18 cellular contexts compared by ENCODE assay signal in the genomic region with DNA sequence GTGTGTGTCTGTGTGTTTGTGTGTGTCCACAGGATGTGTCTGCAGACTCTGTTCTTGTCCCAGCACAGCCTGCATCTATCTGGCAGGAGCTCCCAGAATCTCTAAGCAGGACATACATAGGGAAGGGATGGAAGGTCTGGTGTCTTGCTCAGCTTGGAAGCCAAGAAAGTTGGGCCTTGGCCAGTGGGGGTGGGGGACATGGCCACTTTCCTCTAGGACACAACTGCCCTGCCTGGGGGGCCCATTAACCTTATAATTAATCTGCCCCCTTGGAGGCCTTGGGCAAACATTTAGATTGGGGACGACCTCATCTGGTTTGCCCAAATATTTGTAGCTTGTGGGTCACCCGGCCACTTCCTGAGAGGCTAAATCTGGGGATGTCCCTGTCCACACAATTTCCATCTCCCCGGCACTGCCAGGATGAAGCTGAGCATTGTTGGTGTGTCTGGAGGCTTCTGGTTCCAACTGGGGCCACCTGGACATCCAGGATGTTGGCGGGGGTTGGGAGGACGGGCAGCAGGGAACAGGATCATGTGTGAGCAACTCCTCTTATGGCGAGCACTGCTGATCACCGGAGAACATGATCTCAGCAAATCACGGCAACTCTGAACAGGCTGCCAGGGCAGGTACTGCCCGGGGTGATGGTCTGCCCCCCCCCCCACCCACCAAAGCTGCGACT. TPM values are rescaled to one million over a fixed set of nuclear protein-coding genes. Genes with fewer than 3 reads are reported as not detected.
A peak's percentile ranks its signal among the peaks of the same experiment; 100 is the strongest.
DNase-seq lines count a peak whose midpoint lies in the region; ATAC-seq and TF ChIP-seq lines count a peak whose summit lies in the region.
"Had no signal": no experiment of that assay in that cellular context is flagged by ENCODE, and none has a peak within 500 bp of the region (broad histone marks: within the 10 kb centered on the region; RNA-seq: fewer than 3 reads in every experiment).

No MANE protein-coding gene starts in this region.

- no peak overlapping the region for H4K5ac ChIP-seq in IMR-90 (ENCODE audit: low read depth, low read length)

- H2BK15ac ChIP-seq in IMR-90 (ENCODE audit: low read depth, low read length), result no peak overlapping the region

- 0 out of 2 replicates have a peak overlapping the region, but pooled peaks have one; percentile 7 for H3K18ac ChIP-seq in IMR-90 (ENCODE audit: low read depth, low read length)

- H3K27me3 Mint-ChIP-seq in naive thymus-derived CD4-positive, alpha-beta T cell, result peaks cover 66 to 79% (median 77%) of the 10 kb centered on the region in 5 donors

- no peak overlapping the region; the same call in 1 of the 2 replicates for H3K4me2 ChIP-seq in IMR-90 (ENCODE audit: low read depth, low read length)
- H3K4me2 ChIP-seq: BLaER1, KMS-11, PC-9 had no signal

- 90% methylated on average over 4 of the region's 10 CpGs; no CpG with 5 or more reads in 1 of the 2 experiments for WGBS in IMR-90 (ENCODE audit: extremely low coverage in 2 of 2, insufficient read length in 1 of 2), 2 experiments
- WGBS in esophagus squamous epithelium, 2 donors, result 20% methylated on average over 1 of the region's 10 CpGs; no CpG with 5 or more reads in 1 of the 2 donors

- H2BK5ac ChIP-seq in IMR-90 (ENCODE audit: low read depth, low read length, poor library complexity, severe bottlenecking), result no peak overlapping the region

- H3K23ac ChIP-seq in IMR-90 (ENCODE audit: low read depth, low read length), result peak overlapping the region; percentile 44; the same call in 1 of the 2 replicates

- no peaks in the 10 kb centered on the region for H3K36me3 Mint-ChIP-seq in naive thymus-derived CD4-positive, alpha-beta T cell
- H3K36me3 Mint-ChIP-seq: CD8-positive, alpha-beta memory T cell had no signal

- no peak overlapping the region for H2BK20ac ChIP-seq in IMR-90 (ENCODE audit: low read depth, low read length)

- peaks cover 58% of the 10 kb centered on the region for H3K9me1 ChIP-seq in IMR-90 (ENCODE audit: insufficient read depth, low read length)

- no peak overlapping the region for H4K91ac ChIP-seq in IMR-90 (ENCODE audit: insufficient read depth, low read depth, low read length)

- CTCF ChIA-PET in IMR-90 (lab: Yijun Ruan, JAX), result interaction anchor here (0.6 to 0.7 kb wide), 2 partner anchors 31 to 34 kb away, joined by 3 read pairs; no protein-coding TSS in a partner anchor
- CTCF ChIA-PET in naive thymus-derived CD4-positive, alpha-beta T cell (lab: Charles Lee), result no interaction called here

- POLR2A ChIA-PET in IMR-90 (lab: Charles Lee; ENCODE audit: unreplicated experiment), result interaction anchor here (0.7 to 1.0 kb wide), 2 partner anchors 17 to 234 kb away, joined by 3 to 6 read pairs; no protein-coding TSS in a partner anchor
- POLR2A ChIA-PET in naive thymus-derived CD4-positive, alpha-beta T cell (lab: Charles Lee), result no interaction called here

- TF ChIP-seq POLR2A in IMR-90 (IDR thresholded peaks at IDR 0.05; ENCODE audit: low read depth, low read length), result no peak
- no peak for TF ChIP-seq POLR2A in esophagus squamous epithelium (IDR thresholded peaks at IDR 0.05)

- dilution Hi-C loops in IMR-90 (cut with HindIII; ENCODE audit: low sequenced_read_pairs, unreplicated experiment), result no loop called here

- H3K36me3 ChIP-seq in IMR-90 (ENCODE audit: control insufficient read depth, insufficient read depth, low read length) (peaks cover 77% of the 10 kb centered on the region), esophagus squamous epithelium (peaks cover 0 to 8% (median 0%) of the 10 kb centered on the region in 3 donors), mucosa of rectum (ENCODE audit: control insufficient read depth in 2 of 2, insufficient read depth in 2 of 2, low read length in 2 of 2) (no peaks in the 10 kb centered on the region), stomach smooth muscle (ENCODE audit: control insufficient read depth in 2 of 2, insufficient read depth in 2 of 2, low read length in 2 of 2) (peaks cover 14 to 17% of the 10 kb centered on the region in 2 donors)
- H3K36me3 ChIP-seq in naive thymus-derived CD4-positive, alpha-beta T cell (ENCODE audit: control insufficient read depth in 2 of 3, insufficient read depth in 3 of 3, low read length in 3 of 3), result no peaks in the 10 kb centered on the region
- H3K36me3 ChIP-seq: BLaER1 had no signal

- peaks cover 0 to 6% (median 0%) of the 10 kb centered on the region in 7 donors for H3K4me1 Mint-ChIP-seq in naive thymus-derived CD4-positive, alpha-beta T cell
- H3K4me1 Mint-ChIP-seq: CD8-positive, alpha-beta memory T cell had no signal

- peak overlapping the region; percentile 9 for H2AFZ ChIP-seq in IMR-90 (replicated peaks; ENCODE audit: low read length, poor library complexity)
- H2AFZ ChIP-seq: PC-9 had no signal

- no peak overlapping the region for H3K56ac ChIP-seq in IMR-90 (ENCODE audit: extremely low read depth, insufficient read depth, low read length)

- H3K27ac Mint-ChIP-seq in naive thymus-derived CD4-positive, alpha-beta T cell, result no peak overlapping the region
- H3K27ac Mint-ChIP-seq: CD8-positive, alpha-beta memory T cell had no signal

- peak overlapping the region; percentile 25; the same call in 1 of the 2 replicates for H3K4ac ChIP-seq in IMR-90 (ENCODE audit: low read depth, low read length)

- intact Hi-C loops in IMR-90 (cut with micrococcal nuclease), result no loop called here
- intact Hi-C loops in esophagus squamous epithelium (cut with DNase I), result no loop called here
- intact Hi-C loops in naive thymus-derived CD4-positive, alpha-beta T cell (cut with micrococcal nuclease), result no loop called here

- in situ Hi-C loops in IMR-90 (cut with MboI; ENCODE audit: low sequenced_read_pairs), result no loop called here

- no peak overlapping the region; a peak in 1 of 4 replicates for H4K8ac ChIP-seq in IMR-90 (ENCODE audit: low read depth in 2 of 2, low read length in 2 of 2)

- BruUV-seq in IMR-90 (replicated peaks; lab: Mats Ljungman, UMichigan), result no TSS peak

- no peak overlapping the region for H3K4me3 Mint-ChIP-seq in naive thymus-derived CD4-positive, alpha-beta T cell
- H3K4me3 Mint-ChIP-seq: CD8-positive, alpha-beta memory T cell had no signal

- H3K9me3 Mint-ChIP-seq in naive thymus-derived CD4-positive, alpha-beta T cell, result peaks cover 0 to 4% (median 0%) of the 10 kb centered on the region in 11 donors

- H3K27me3 ChIP-seq in IMR-90 (ENCODE audit: control insufficient read depth, insufficient read depth, low read length) (no peaks in the 10 kb centered on the region), esophagus squamous epithelium (peaks cover 6 to 96% (median 18%) of the 10 kb centered on the region in 4 donors), mucosa of rectum (ENCODE audit: control insufficient read depth in 2 of 2, insufficient read depth in 2 of 2, low read length in 2 of 2) (peaks cover 12 to 23% of the 10 kb centered on the region in 2 donors), stomach smooth muscle (ENCODE audit: control insufficient read depth in 1 of 2, insufficient read depth in 2 of 2, low read length in 2 of 2) (peaks cover 0 to 2% of the 10 kb centered on the region in 2 donors)
- H3K27me3 ChIP-seq in naive thymus-derived CD4-positive, alpha-beta T cell (ENCODE audit: control insufficient read depth in 2 of 2, insufficient read depth in 2 of 2, low read length in 2 of 2), result no peaks in the 10 kb centered on the region

- TF ChIP-seq CTCF in IMR-90 (conservative IDR thresholded peaks at IDR 0.05; ENCODE audit: low read depth, low read length), result no peak
- TF ChIP-seq CTCF in esophagus squamous epithelium (IDR thresholded peaks at IDR 0.05), result no peak

- H3K4me3 ChIP-seq in IMR-90 (ENCODE audit: insufficient read depth, low read depth, low read length) (no peak overlapping the region), esophagus squamous epithelium (no peak overlapping the region), mucosa of rectum (ENCODE audit: low read length in 2 of 2) (no peak overlapping the region), stomach smooth muscle (ENCODE audit: low read length in 2 of 2) (peak overlapping the region; percentile 79 to 86)
- no peak overlapping the region for H3K4me3 ChIP-seq in naive thymus-derived CD4-positive, alpha-beta T cell (ENCODE audit: low read length)
- H3K4me3 ChIP-seq: BLaER1, PC-9 had no signal

- ATAC-seq in IMR-90 (ENCODE audit: low read depth) (peak; percentile 6; the same call in 1 of the 2 replicates), GM18909 (IDR thresholded peaks at IDR 0.05; ENCODE audit: poor library complexity, unreplicated experiment) (no peak), GM21447 (IDR thresholded peaks at IDR 0.05; ENCODE audit: unreplicated experiment) (no peak)
- ATAC-seq in naive thymus-derived CD4-positive, alpha-beta T cell, result no peak
- ATAC-seq: HepG2 had no signal

- H3K9ac ChIP-seq in IMR-90 (ENCODE audit: low read depth, low read length) (no peak overlapping the region), mucosa of rectum (ENCODE audit: low read depth in 1 of 2, low read length in 2 of 2) (no peak overlapping the region), stomach smooth muscle (ENCODE audit: low read length in 2 of 2) (peak overlapping the region; percentile 92 to 100)
- H3K9ac ChIP-seq: BLaER1, KMS-11 had no signal

- H3K4me1 ChIP-seq in IMR-90 (ENCODE audit: control insufficient read depth, insufficient read depth, low read length) (peaks cover 39% of the 10 kb centered on the region), esophagus squamous epithelium (peaks cover 5 to 52% (median 10%) of the 10 kb centered on the region in 3 donors), mucosa of rectum (ENCODE audit: control insufficient read depth in 2 of 2, insufficient read depth in 2 of 2, low read length in 2 of 2) (peaks cover 0 to 3% of the 10 kb centered on the region in 2 donors), stomach smooth muscle (ENCODE audit: control insufficient read depth, insufficient read depth, low read length) (peaks cover 58% of the 10 kb centered on the region)
- H3K4me1 ChIP-seq in naive thymus-derived CD4-positive, alpha-beta T cell (ENCODE audit: control insufficient read depth in 2 of 2, insufficient read depth in 2 of 2, low read length in 2 of 2), result no peaks in the 10 kb centered on the region
- H3K4me1 ChIP-seq: BLaER1 had no signal

- H3K14ac ChIP-seq in IMR-90 (replicated peaks; ENCODE audit: low read depth, low read length), result peak overlapping the region; percentile 33; the same call in 1 of the 2 replicates

- H3K27ac ChIP-seq in IMR-90 (ENCODE audit: insufficient read depth, low read length) (peak overlapping the region; percentile 35), esophagus squamous epithelium (peak overlapping the region; percentile 76 to 95 (median 92)), mucosa of rectum (ENCODE audit: low read depth in 2 of 2, low read length in 2 of 2) (peak overlapping the region; percentile 71 to 75), stomach smooth muscle (ENCODE audit: low read length) (peak overlapping the region; percentile 99)
- no peak overlapping the region for H3K27ac ChIP-seq in naive thymus-derived CD4-positive, alpha-beta T cell (ENCODE audit: low read depth, low read length)
- H3K27ac ChIP-seq: BLaER1, KMS-11, PC-9 had no signal

- TF ChIP-seq RAD21 in IMR-90 (IDR thresholded peaks at IDR 0.05; ENCODE audit: low read length), result no peak

- peaks cover 39 to 80% of the 10 kb centered on the region in 2 experiments for H3K79me1 ChIP-seq in IMR-90 (ENCODE audit: low read depth in 1 of 2, low read length in 2 of 2)

- H2AK9ac ChIP-seq in IMR-90 (replicated peaks; ENCODE audit: low read depth, low read length, poor library complexity), result no peak overlapping the region

- no peak for DNase-seq in IMR-90
- no peak for DNase-seq in esophagus squamous epithelium (lab: John Stamatoyannopoulos, UW)
- no peak for DNase-seq in naive thymus-derived CD4-positive, alpha-beta T cell
- no peak for DNase-seq in NCI-H146 (lab: John Stamatoyannopoulos, UW)
- DNase-seq: CD8-positive, alpha-beta memory T cell; DMS79 treated with DMSO at 0.1 percent for 48 hours; NCI-H1436; NCI-H2081; NCI-H82; PC-9 had no signal

- peaks cover 98% of the 10 kb centered on the region for H4K20me1 ChIP-seq in IMR-90 (ENCODE audit: insufficient read depth, low read length)

- H3K9me3 ChIP-seq in IMR-90 (ENCODE audit: control insufficient read depth, insufficient read depth, low read length) (no peaks in the 10 kb centered on the region), esophagus squamous epithelium (no peaks in the 10 kb centered on the region), mucosa of rectum (ENCODE audit: control insufficient read depth in 2 of 2, low read length in 2 of 2) (no peaks in the 10 kb centered on the region), stomach smooth muscle (ENCODE audit: control insufficient read depth in 2 of 2, low read length in 2 of 2) (no peaks in the 10 kb centered on the region)
- H3K9me3 ChIP-seq in naive thymus-derived CD4-positive, alpha-beta T cell (ENCODE audit: control insufficient read depth in 2 of 3, low read length in 3 of 3), result no peaks in the 10 kb centered on the region
- H3K9me3 ChIP-seq: BLaER1 had no signal

- no peak overlapping the region for H2BK120ac ChIP-seq in IMR-90 (ENCODE audit: low read depth, low read length)

- peak overlapping the region; percentile 48; the same call in 1 of the 2 replicates for H2AK5ac ChIP-seq in IMR-90 (ENCODE audit: low read depth, low read length)

RNA-seq across cellular contexts. Expression of a gene that starts 17.2 kb away (rescaled TPM):
- total RNA-seq in IMR-90 (2012; rRNA removed) (2.7 and 4.2 TPM in 2 replicates), esophagus squamous epithelium (1 to 10 TPM in 3 of 4 donors, under 1 TPM in 1; 0.76 to 8.6 (median 3.0) TPM)
- 33.0 and 34.5 TPM in 2 replicates for polyA plus RNA-seq in IMR-90 (2012; rRNA removed)
- polyA plus RNA-seq in IMR-90 (2012; cell fraction: cytosol; rRNA removed), result 33.7 and 84.8 TPM in 2 replicates
- 98.2 and 101 TPM in 2 replicates for polyA plus RNA-seq in IMR-90 (2012; cell fraction: nucleus; rRNA removed; ENCODE audit: low replicate concordance)
- not detected for total RNA-seq in naive thymus-derived CD4-positive, alpha-beta T cell
- polyA plus RNA-seq in naive thymus-derived CD4-positive, alpha-beta T cell, result not detected
- total RNA-seq: CD8-positive, alpha-beta memory T cell; G401; HepG2; PC-9 had no signal
- polyA plus RNA-seq: CD8-positive, alpha-beta memory T cell; HepG2 had no signal

Comparison
In these comparisons a context has a peak if more than half of its experiments do, and no peak if none do; other contexts are left out.
1. H3K4me3 ChIP-seq: peak in stomach smooth muscle (2 of 2); none in IMR-90 (single experiment), esophagus squamous epithelium (0 of 4), mucosa of rectum (0 of 2) and naive thymus-derived CD4-positive, alpha-beta T cell (single experiment).
2. H3K9ac ChIP-seq: peak in stomach smooth muscle (2 of 2); none in IMR-90 (single experiment) and mucosa of rectum (0 of 2).